ENCODE assay signal across 1 cellular context in genomic region chr1:156805766-156806511, GRCh38.
TF ChIP-seq lines count a peak whose summit lies in the region.

No MANE protein-coding gene starts in this region.

TF ChIP-seq in HepG2, 621 proteins besides CTCF, POLR2A, EP300 and RAD21:
- no peak for TF ChIP-seq YY1 (IDR thresholded peaks at IDR 0.05; ENCODE audit: insufficient read depth, insufficient replicate concordance, low read depth, low read length)
- TF ChIP-seq ELF3 (CRISPR knock-in tag; IDR thresholded peaks at IDR 0.05): no peak
- no peak for TF ChIP-seq KAT7 (CRISPR knock-in tag; IDR thresholded peaks at IDR 0.05; ENCODE audit: borderline replicate concordance)
- TF ChIP-seq, protein P1, sequence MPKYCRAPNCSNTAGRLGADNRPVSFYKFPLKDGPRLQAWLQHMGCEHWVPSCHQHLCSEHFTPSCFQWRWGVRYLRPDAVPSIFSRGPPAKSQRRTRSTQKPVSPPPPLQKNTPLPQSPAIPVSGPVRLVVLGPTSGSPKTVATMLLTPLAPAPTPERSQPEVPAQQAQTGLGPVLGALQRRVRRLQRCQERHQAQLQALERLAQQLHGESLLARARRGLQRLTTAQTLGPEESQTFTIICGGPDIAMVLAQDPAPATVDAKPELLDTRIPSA (CRISPR knock-in tag; IDR thresholded peaks at IDR 0.05; ENCODE audit: borderline replicate concordance): no peak
- TF ChIP-seq KLF15 (CRISPR knock-in tag; IDR thresholded peaks at IDR 0.05; ENCODE audit: borderline replicate concordance): no peak
- no peak for TF ChIP-seq TCF7L2 (IDR thresholded peaks at IDR 0.05; ENCODE audit: low read depth, low read length)
- TF ChIP-seq, protein P2, sequence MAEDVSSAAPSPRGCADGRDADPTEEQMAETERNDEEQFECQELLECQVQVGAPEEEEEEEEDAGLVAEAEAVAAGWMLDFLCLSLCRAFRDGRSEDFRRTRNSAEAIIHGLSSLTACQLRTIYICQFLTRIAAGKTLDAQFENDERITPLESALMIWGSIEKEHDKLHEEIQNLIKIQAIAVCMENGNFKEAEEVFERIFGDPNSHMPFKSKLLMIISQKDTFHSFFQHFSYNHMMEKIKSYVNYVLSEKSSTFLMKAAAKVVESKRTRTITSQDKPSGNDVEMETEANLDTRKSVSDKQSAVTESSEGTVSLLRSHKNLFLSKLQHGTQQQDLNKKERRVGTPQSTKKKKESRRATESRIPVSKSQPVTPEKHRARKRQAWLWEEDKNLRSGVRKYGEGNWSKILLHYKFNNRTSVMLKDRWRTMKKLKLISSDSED (CRISPR knock-in tag; IDR thresholded peaks at IDR 0.05): no peak
- TF ChIP-seq YEATS4 (CRISPR knock-in tag; IDR thresholded peaks at IDR 0.05; ENCODE audit: borderline replicate concordance): no peak
TF ChIP-seq in HepG2: peak in this region for 0.
